In genomic region chr19:16645140-16645539, GRCh38 we compare ENCODE assay signal across 12 cellular contexts.
"Had no signal": no experiment of that assay in that cellular context is flagged by ENCODE, and none has a peak within 500 bp of the region (broad histone marks: within the 10 kb centered on the region; RNA-seq: fewer than 3 reads in every experiment).

No MANE protein-coding gene starts in this region.

- H3K27me3 Mint-ChIP-seq: activated CD4-positive, alpha-beta memory T cell treated with anti-CD3 and anti-CD28 coated beads, Interleukin-2, amount 10 ng/mL, durations not matched to agents 7 days and 5 days; central memory CD8-positive, alpha-beta T cell; progenitor cell of endocrine pancreas; stimulated activated naive B cell treated with anti-CD40 and anti-IgM and Interleukin-4, amounts not matched to agents 10 μg/mL and 1 μg/mL and 100 μg/mL, for 72 hours; type B pancreatic cell had no signal

- H3K4me3 Mint-ChIP-seq: activated CD4-positive, alpha-beta memory T cell treated with anti-CD3 and anti-CD28 coated beads, Interleukin-2, amount 10 ng/mL, durations not matched to agents 7 days and 5 days; activated T-cell treated with anti-CD3 and anti-CD28 coated beads, Interleukin-2, amount 50 U/mL, for 72 hours; central memory CD8-positive, alpha-beta T cell; stimulated activated naive B cell treated with anti-CD40 and anti-IgM and Interleukin-4, amounts not matched to agents 10 μg/mL and 1 μg/mL and 100 μg/mL, for 72 hours; type B pancreatic cell had no signal

- ATAC-seq: activated T-cell treated with anti-CD3 and anti-CD28 coated beads, Interleukin-2, amount 50 U/mL, for 72 hours; left lung; sciatic nerve; stimulated activated naive B cell treated with anti-CD40 and anti-IgM and Interleukin-4, amounts not matched to agents 10 μg/mL and 1 μg/mL and 100 μg/mL, for 72 hours had no signal

- H3K27ac Mint-ChIP-seq: activated CD4-positive, alpha-beta memory T cell treated with anti-CD3 and anti-CD28 coated beads, Interleukin-2, amount 10 ng/mL, durations not matched to agents 7 days and 5 days; stimulated activated naive B cell treated with anti-CD40 and anti-IgM and Interleukin-4, amounts not matched to agents 10 μg/mL and 1 μg/mL and 100 μg/mL, for 72 hours; type B pancreatic cell had no signal

- DNase-seq: activated CD4-positive, alpha-beta memory T cell treated with anti-CD3 and anti-CD28 coated beads, Interleukin-2, amount 10 ng/mL, durations not matched to agents 7 days and 5 days; activated T-cell treated with anti-CD3 and anti-CD28 coated beads, Interleukin-2, amount 50 U/mL, for 72 hours; erythroblast; left lung; mesenchymal stem cell; stimulated activated CD4-positive, alpha-beta T cell treated with anti-CD3 and anti-CD28 coated beads, Interleukin-2, amount 100 ng/mL, for 24 hours; stimulated activated naive B cell treated with anti-CD40 and anti-IgM and Interleukin-4, amounts not matched to agents 10 μg/mL and 1 μg/mL and 100 μg/mL, for 72 hours; T-helper 9 cell had no signal

- H3K9me3 Mint-ChIP-seq: activated CD4-positive, alpha-beta memory T cell treated with anti-CD3 and anti-CD28 coated beads, Interleukin-2, amount 10 ng/mL, durations not matched to agents 7 days and 5 days; activated T-cell treated with anti-CD3 and anti-CD28 coated beads, Interleukin-2, amount 50 U/mL, for 72 hours; central memory CD8-positive, alpha-beta T cell; stimulated activated naive B cell treated with anti-CD40 and anti-IgM and Interleukin-4, amounts not matched to agents 10 μg/mL and 1 μg/mL and 100 μg/mL, for 72 hours; type B pancreatic cell had no signal
